Comparison of ENCODE assay signal across 20 cellular contexts in genomic region chr15:26087395-26087794, GRCh38.
DNase-seq lines count a peak whose midpoint lies in the region; ATAC-seq, FAIRE-seq and TF ChIP-seq lines count a peak whose summit lies in the region.
"Had no signal": no experiment of that assay in that cellular context is flagged by ENCODE, and none has a peak within 500 bp of the region (broad histone marks: within the 10 kb centered on the region; RNA-seq: fewer than 3 reads in every experiment).

No MANE protein-coding gene starts in this region.

- FAIRE-seq in G401.6 (lab: Jason Lieb, UNC) = peak; percentile 100
- FAIRE-seq: endothelial cell of umbilical vein had no signal

- H3K4me3 ChIP-seq in WERI-Rb-1 (ENCODE audit: low read depth, low read length) (no peak overlapping the region), smooth muscle cell (no peak overlapping the region), MG63 (no peak overlapping the region)
- H3K4me3 ChIP-seq: ascending aorta, hepatocyte, testis had no signal

- H2AFZ ChIP-seq in smooth muscle cell (ENCODE audit: low read depth) = no peak overlapping the region
- H2AFZ ChIP-seq: hepatocyte had no signal

- no peaks in the 10 kb centered on the region for H3K27me3 ChIP-seq in WERI-Rb-1 (ENCODE audit: insufficient read depth, low read depth, severe bottlenecking)
- H3K27me3 ChIP-seq in foreskin keratinocyte = no peaks in the 10 kb centered on the region
- no peaks in the 10 kb centered on the region for H3K27me3 ChIP-seq in smooth muscle cell (ENCODE audit: low read depth)
- H3K27me3 ChIP-seq in MG63 = no peaks in the 10 kb centered on the region
- H3K27me3 ChIP-seq: ascending aorta, hepatocyte, testis had no signal

- DNase-seq in WERI-Rb-1 (peak; percentile 11), foreskin keratinocyte (peak; percentile 41 to 67), smooth muscle cell (lab: John Stamatoyannopoulos, UW; ENCODE audit: unreplicated experiment) (no peak), MG63 (no peak), COLO668 (lab: John Stamatoyannopoulos, UW; ENCODE audit: unreplicated experiment) (no peak)
- DNase-seq: activated CD4-positive, CD25-positive, alpha-beta regulatory T cell treated with anti-CD3 and anti-CD28 coated beads, Interleukin-2, amount 50 U/mL, for 72 hours; activated effector memory CD4-positive, alpha-beta T cell treated with anti-CD3 and anti-CD28 coated beads, Interleukin-2, amount 50 U/mL, for 16 hours; cortex of kidney; GOT3; NCI-H1694 treated with DMSO at 0.1 percent for 48 hours; NCI-H446; stimulated activated CD4-positive, alpha-beta T cell treated with anti-CD3 and anti-CD28 coated beads, Interleukin-4, amount 100 ng/mL, for 1 hour; testis had no signal

- 33% methylated on average over 4 of the region's 4 CpGs for WGBS in smooth muscle cell (ENCODE audit: low lambda C conversion rate)

- H3F3A ChIP-seq in smooth muscle cell (ENCODE audit: low read depth) = no peaks in the 10 kb centered on the region

- H3K9me3 ChIP-seq in WERI-Rb-1 (ENCODE audit: severe bottlenecking) (no peaks in the 10 kb centered on the region), smooth muscle cell (replicated peaks; ENCODE audit: low read depth) (no peaks in the 10 kb centered on the region), MG63 (no peaks in the 10 kb centered on the region)
- H3K9me3 ChIP-seq: ascending aorta, testis had no signal

- ATAC-seq in foreskin keratinocyte (peak; percentile 85), GM19395 (IDR thresholded peaks at IDR 0.05; ENCODE audit: unreplicated experiment) (no peak), GM18517 (IDR thresholded peaks at IDR 0.05; ENCODE audit: unreplicated experiment) (no peak)
- ATAC-seq: sciatic nerve had no signal

- no peaks in the 10 kb centered on the region for H3K79me2 ChIP-seq in smooth muscle cell (ENCODE audit: low read depth)
- H3K79me2 ChIP-seq: hepatocyte had no signal

- H3K27ac ChIP-seq in WERI-Rb-1 = no peak overlapping the region
- no peak overlapping the region for H3K27ac ChIP-seq in foreskin keratinocyte
- H3K27ac ChIP-seq in smooth muscle cell (ENCODE audit: low read depth) = peak overlapping the region; percentile 81
- H3K27ac ChIP-seq: ascending aorta, hepatocyte, testis had no signal

- H3K4me1 ChIP-seq in foreskin keratinocyte (peaks cover 8% of the 10 kb centered on the region), smooth muscle cell (ENCODE audit: low read depth) (peaks cover 25% of the 10 kb centered on the region)
- H3K4me1 ChIP-seq: testis had no signal

- H3K36me3 ChIP-seq in WERI-Rb-1 (no peaks in the 10 kb centered on the region), smooth muscle cell (ENCODE audit: low read depth) (no peaks in the 10 kb centered on the region), MG63 (no peaks in the 10 kb centered on the region)
- H3K36me3 ChIP-seq: ascending aorta had no signal

- peak overlapping the region; percentile 64 for H3K4me2 ChIP-seq in smooth muscle cell
- H3K4me2 ChIP-seq: hepatocyte had no signal

- no peak for TF ChIP-seq CTCF in WERI-Rb-1 (IDR thresholded peaks at IDR 0.05; ENCODE audit: low read depth, low read length)
- TF ChIP-seq CTCF in foreskin keratinocyte (conservative IDR thresholded peaks at IDR 0.05) = no peak
- no peak for TF ChIP-seq CTCF in smooth muscle cell (IDR thresholded peaks at IDR 0.05; ENCODE audit: borderline replicate concordance, insufficient read depth, poor library complexity, severe bottlenecking)

- H4K20me1 ChIP-seq in smooth muscle cell (ENCODE audit: low read depth) = no peaks in the 10 kb centered on the region

- H3K9ac ChIP-seq in smooth muscle cell (ENCODE audit: low read depth) = peak overlapping the region; percentile 46

Comparison
In these comparisons a context has a peak if more than half of its experiments do, and no peak if none do; other contexts are left out.
1. DNase-seq: peak in WERI-Rb-1 (single experiment) and foreskin keratinocyte (2 of 2); none in smooth muscle cell (single experiment), MG63 (single experiment) and COLO668 (single experiment).